Comparison of ENCODE assay signal across 12 cellular contexts in the genomic region with DNA sequence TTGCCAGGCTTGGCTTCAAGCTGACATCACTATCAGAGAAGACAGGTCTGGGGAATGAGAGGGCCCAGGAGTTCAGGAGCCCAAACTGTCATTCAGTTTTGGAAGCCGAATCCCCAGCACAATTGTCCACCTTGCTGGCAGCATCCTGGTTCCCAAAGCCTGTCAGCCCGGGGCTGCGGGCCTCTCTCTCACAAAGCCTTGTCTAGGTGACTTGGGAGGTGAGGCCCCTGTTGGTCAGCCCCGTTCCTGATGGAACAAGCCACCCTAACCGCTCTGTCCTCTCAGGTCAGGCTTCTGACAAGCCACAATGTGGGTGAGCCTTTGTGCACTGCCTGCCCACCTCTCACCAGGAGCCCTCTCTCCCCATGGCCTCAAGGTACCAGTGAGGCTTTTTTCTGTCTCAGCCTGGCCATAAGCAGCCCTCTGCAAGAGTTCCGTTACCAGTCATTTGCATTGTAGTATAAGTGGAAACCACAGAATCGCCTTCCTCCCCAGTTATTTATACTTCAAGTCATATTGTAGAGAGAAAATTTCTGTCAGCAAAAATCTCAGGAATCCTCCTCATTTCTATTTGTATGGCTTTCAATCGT.
A peak's percentile ranks its signal among the peaks of the same experiment; 100 is the strongest.
DNase-seq lines count a peak whose midpoint lies in the region; ATAC-seq, FAIRE-seq and TF ChIP-seq lines count a peak whose summit lies in the region.
"Had no signal": no experiment of that assay in that cellular context is flagged by ENCODE, and none has a peak within 500 bp of the region (broad histone marks: within the 10 kb centered on the region; RNA-seq: fewer than 3 reads in every experiment).

No MANE protein-coding gene starts in this region.

- H3K4me1 ChIP-seq in BLaER1, result peaks cover 80% of the 10 kb centered on the region

- H3K27ac ChIP-seq in BLaER1, result peak overlapping the region; percentile 91

- H3K36me3 ChIP-seq in BLaER1, result peaks cover 31% of the 10 kb centered on the region

- H3K9me3 ChIP-seq in BLaER1, result peaks cover 65% of the 10 kb centered on the region

- H3K4me3 ChIP-seq in BLaER1, result peak overlapping the region; percentile 32

- no peak for TF ChIP-seq CTCF in GM20000 (IDR thresholded peaks at IDR 0.05; ENCODE audit: extremely low read depth, missing control alignments)

- peak; percentile 66 for FAIRE-seq in GM19239 (lab: Jason Lieb, UNC)

- peak overlapping the region; percentile 77 for H3K4me2 ChIP-seq in BLaER1

- H4K20me1 ChIP-seq in BLaER1, result no peaks in the 10 kb centered on the region

- H3K9ac ChIP-seq in BLaER1, result peak overlapping the region; percentile 68

- no peaks in the 10 kb centered on the region for H3K27me3 ChIP-seq in BLaER1

- ATAC-seq in HG02623 (IDR thresholded peaks at IDR 0.05; ENCODE audit: unreplicated experiment), result peak; percentile 70
- ATAC-seq in HG03520 (IDR thresholded peaks at IDR 0.05; ENCODE audit: unreplicated experiment), result peak; percentile 54

- no peak for DNase-seq in GM19239 (ENCODE audit: insufficient read length, low spot score)
- DNase-seq in GM20000 (ENCODE audit: low spot score), result no peak
- no peak for DNase-seq in stimulated activated naive CD4-positive, alpha-beta T cell treated with Interleukin-2 at 50 U/mL for 16 hours (lab: John Stamatoyannopoulos, UW)
- no peak for DNase-seq in SIG-M5 (lab: John Stamatoyannopoulos, UW)
- no peak for DNase-seq in ureter (ENCODE audit: low spot score)
- DNase-seq: activated CD4-positive, alpha-beta T cell treated with anti-CD3 and anti-CD28 coated beads, Interleukin-2, amount 10 ng/mL, durations not matched to agents 7 days and 5 days; activated naive CD4-positive, alpha-beta T cell treated with Interleukin-2 at 50 U/mL for 16 hours; NCI-H1048; NCI-H748 treated with DMSO at 0.1 percent for 48 hours had no signal
